In the genomic region with DNA sequence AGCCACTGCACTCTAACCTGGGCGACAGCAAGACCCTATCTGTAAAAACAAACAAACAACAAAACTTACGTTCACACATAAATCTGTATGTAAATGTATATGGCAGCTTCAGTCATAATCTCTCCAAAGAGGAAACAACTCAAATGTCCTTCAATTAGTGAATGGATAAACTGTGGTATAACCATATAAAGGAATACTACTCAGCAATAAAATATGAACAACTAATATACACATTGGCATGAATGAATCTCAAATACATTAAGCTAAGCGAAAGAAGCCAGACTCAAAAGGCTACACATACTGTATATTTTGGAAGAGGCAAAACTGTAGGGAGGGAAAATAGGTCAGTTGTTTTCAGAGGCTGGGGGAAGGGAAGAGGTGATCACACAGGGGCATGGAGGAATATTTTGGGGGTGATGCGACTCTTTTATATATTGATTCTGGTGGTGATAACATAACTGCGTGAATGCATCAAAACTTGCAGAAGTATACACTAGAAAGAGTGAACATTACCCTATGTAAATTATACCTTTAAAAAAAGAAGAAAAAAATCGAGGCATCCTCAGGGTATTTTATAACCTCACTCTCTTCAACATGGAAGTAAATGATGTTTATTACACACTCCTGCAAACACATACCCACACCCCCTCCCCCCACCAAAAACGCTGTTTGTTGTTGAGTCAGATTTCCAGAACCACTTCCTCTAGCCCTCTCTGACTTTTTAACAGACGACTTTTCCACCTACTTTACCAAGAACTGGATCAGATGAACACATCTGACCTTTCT, we compare ENCODE assay signal across 10 cellular contexts. TPM values are rescaled to one million over a fixed set of nuclear protein-coding genes. Genes with fewer than 3 reads are reported as not detected.
DNase-seq lines count a peak whose midpoint lies in the region; ATAC-seq and TF ChIP-seq lines count a peak whose summit lies in the region.
"Had no signal": no experiment of that assay in that cellular context is flagged by ENCODE, and none has a peak within 500 bp of the region (broad histone marks: within the 10 kb centered on the region; RNA-seq: fewer than 3 reads in every experiment).

No MANE protein-coding gene starts in this region.

- H3K36me3 ChIP-seq in PC-3 (ENCODE audit: low read depth, low read length) (no peaks in the 10 kb centered on the region), hepatocyte (replicated peaks; ENCODE audit: insufficient read depth, low read depth) (no peaks in the 10 kb centered on the region)

- H4K20me1 ChIP-seq in PC-3 (ENCODE audit: low read length) = no peaks in the 10 kb centered on the region
- no peaks in the 10 kb centered on the region for H4K20me1 ChIP-seq in hepatocyte (ENCODE audit: insufficient read depth, poor library complexity, severe bottlenecking)

- peaks cover 23% of the 10 kb centered on the region for H3K4me1 Mint-ChIP-seq in activated naive CD4-positive, alpha-beta T cell treated with anti-CD3 and anti-CD28 coated beads, Interleukin-2, amount 10 ng/mL, durations not matched to agents 7 days and 5 days
- H3K4me1 Mint-ChIP-seq in osteocyte (ENCODE audit: unreplicated experiment) = peaks cover 17% of the 10 kb centered on the region
- H3K4me1 Mint-ChIP-seq: memory B cell had no signal

- H3K4me2 ChIP-seq in PC-3 (ENCODE audit: low read length) = peak overlapping the region; percentile 66
- H3K4me2 ChIP-seq in hepatocyte = no peak overlapping the region

- H3F3A ChIP-seq in PC-3 (ENCODE audit: low read length, unreplicated experiment) = no peaks in the 10 kb centered on the region

- no peak for TF ChIP-seq CTCF in PC-3 (conservative IDR thresholded peaks at IDR 0.05; ENCODE audit: low read depth, low read length)
- no peak for TF ChIP-seq CTCF in hepatocyte (IDR thresholded peaks at IDR 0.05; ENCODE audit: poor library complexity)
- no peak for TF ChIP-seq CTCF in osteocyte (IDR thresholded peaks at IDR 0.05)

- H3K9me3 ChIP-seq in PC-3 (ENCODE audit: low read length) (no peaks in the 10 kb centered on the region), hepatocyte (ENCODE audit: low read depth) (no peaks in the 10 kb centered on the region)

- intact Hi-C loops in PC-3 (cut with micrococcal nuclease) = no loop called here
- intact Hi-C loops in Right ventricle myocardium inferior (cut with DNase I) = no loop called here

- H3K27me3 Mint-ChIP-seq in activated naive CD4-positive, alpha-beta T cell treated with anti-CD3 and anti-CD28 coated beads, Interleukin-2, amount 10 ng/mL, durations not matched to agents 7 days and 5 days = peaks cover 32% of the 10 kb centered on the region
- peaks cover 3% of the 10 kb centered on the region for H3K27me3 Mint-ChIP-seq in osteocyte (ENCODE audit: unreplicated experiment)

- H3K4me3 Mint-ChIP-seq in activated naive CD4-positive, alpha-beta T cell treated with anti-CD3 and anti-CD28 coated beads, Interleukin-2, amount 10 ng/mL, durations not matched to agents 7 days and 5 days = no peak overlapping the region
- no peak overlapping the region for H3K4me3 Mint-ChIP-seq in osteocyte (ENCODE audit: unreplicated experiment)
- H3K4me3 Mint-ChIP-seq: memory B cell had no signal

- H3K9ac ChIP-seq in PC-3 (ENCODE audit: low read length) = peak overlapping the region; percentile 70

- peak overlapping the region; percentile 94 for H3K27ac ChIP-seq in PC-3 (ENCODE audit: low read length)
- H3K27ac ChIP-seq in hepatocyte = no peak overlapping the region

- no peaks in the 10 kb centered on the region for H3K36me3 Mint-ChIP-seq in activated naive CD4-positive, alpha-beta T cell treated with anti-CD3 and anti-CD28 coated beads, Interleukin-2, amount 10 ng/mL, durations not matched to agents 7 days and 5 days
- H3K36me3 Mint-ChIP-seq in osteocyte (ENCODE audit: unreplicated experiment) = no peaks in the 10 kb centered on the region
- H3K36me3 Mint-ChIP-seq: memory B cell had no signal

- H2AFZ ChIP-seq in PC-3 (ENCODE audit: low read length) = no peak overlapping the region
- no peak overlapping the region for H2AFZ ChIP-seq in hepatocyte

- H3K9me2 ChIP-seq in PC-3 (replicated peaks; ENCODE audit: low read length) (no peaks in the 10 kb centered on the region), hepatocyte (replicated peaks; ENCODE audit: insufficient read depth) (no peaks in the 10 kb centered on the region)

- peak overlapping the region; percentile 8; the same call in 1 of the 2 replicates for H3K4me3 ChIP-seq in PC-3 (ENCODE audit: low read length)
- no peak overlapping the region for H3K4me3 ChIP-seq in hepatocyte

- H3K9me3 Mint-ChIP-seq in activated naive CD4-positive, alpha-beta T cell treated with anti-CD3 and anti-CD28 coated beads, Interleukin-2, amount 10 ng/mL, durations not matched to agents 7 days and 5 days = no peaks in the 10 kb centered on the region
- no peaks in the 10 kb centered on the region for H3K9me3 Mint-ChIP-seq in osteocyte (ENCODE audit: unreplicated experiment)
- H3K9me3 Mint-ChIP-seq: memory B cell had no signal

- ATAC-seq in PC-3 = peak; percentile 65
- no peak for ATAC-seq in HG02852 (IDR thresholded peaks at IDR 0.05; ENCODE audit: unreplicated experiment)
- no peak for ATAC-seq in Right ventricle myocardium inferior

- H3K27me3 ChIP-seq in PC-3 (ENCODE audit: low read length) = no peaks in the 10 kb centered on the region
- H3K27me3 ChIP-seq in hepatocyte = no peaks in the 10 kb centered on the region

- peak; percentile 54 for DNase-seq in GM04504 (ENCODE audit: low read depth)
- peak; percentile 90 for DNase-seq in PC-3
- DNase-seq in activated naive CD4-positive, alpha-beta T cell treated with anti-CD3 and anti-CD28 coated beads, Interleukin-2, amount 10 ng/mL, durations not matched to agents 7 days and 5 days = peak; percentile 73
- peak; percentile 88 for DNase-seq in renal cortical epithelial cell (ENCODE audit: low read depth)
- DNase-seq in hepatocyte (ENCODE audit: low spot score) = no peak
- DNase-seq in osteocyte (ENCODE audit: extremely low spot score, unreplicated experiment) = no peak
- DNase-seq in Right ventricle myocardium inferior (ENCODE audit: missing footprints) = no peak
- DNase-seq: cerebellar nuclear complex had no signal

- H3K4me1 ChIP-seq in PC-3 (ENCODE audit: insufficient read depth, low read length) = peaks cover 58% of the 10 kb centered on the region
- peaks cover 7% of the 10 kb centered on the region for H3K4me1 ChIP-seq in hepatocyte (ENCODE audit: insufficient read depth)

- H3K79me2 ChIP-seq in PC-3 (ENCODE audit: low read length) (no peaks in the 10 kb centered on the region), hepatocyte (no peaks in the 10 kb centered on the region)

- no TSS peak for BruUV-seq in PC-3 (replicated peaks; lab: Mats Ljungman, UMichigan)

- POLR2A ChIA-PET in PC-3 (lab: Charles Lee; ENCODE audit: unreplicated experiment) = no interaction called here

- peak overlapping the region; percentile 53 for H3K27ac Mint-ChIP-seq in activated naive CD4-positive, alpha-beta T cell treated with anti-CD3 and anti-CD28 coated beads, Interleukin-2, amount 10 ng/mL, durations not matched to agents 7 days and 5 days
- no peak overlapping the region for H3K27ac Mint-ChIP-seq in osteocyte (ENCODE audit: unreplicated experiment)
- H3K27ac Mint-ChIP-seq: memory B cell had no signal

- CTCF ChIA-PET in PC-3 (lab: Charles Lee) = no interaction called here
- CTCF ChIA-PET in activated naive CD4-positive, alpha-beta T cell treated with anti-CD3 and anti-CD28 coated beads, Interleukin-2, amount 10 ng/mL, durations not matched to agents 7 days and 5 days (lab: Charles Lee) = interaction anchor here (0.7 to 1.7 kb wide), 3 partner anchors 21 to 45 kb away, joined by 4 to 6 read pairs (median 5); no protein-coding TSS in a partner anchor

- WGBS in hepatocyte (ENCODE audit: low lambda C conversion rate, missing lambda C conversion rate) = 11% methylated on average over 8 of the region's 8 CpGs

RNA-seq across cellular contexts. Expression of a gene that starts 18.0 kb away (rescaled TPM):
- total RNA-seq in PC-3 (2014; rRNA removed) (59.3 and 82.4 TPM in 2 replicates), renal cortical epithelial cell (20.5 and 54.1 TPM in 2 replicates), hepatocyte (14.5 and 25.8 TPM in 2 replicates), osteocyte (14.5 and 14.8 TPM in 2 replicates), Right ventricle myocardium inferior (2.3 TPM)
- 45.0 and 51.1 TPM in 2 replicates for polyA plus RNA-seq in hepatocyte

Comparison
In these comparisons a context has a peak if more than half of its experiments do, and no peak if none do; other contexts are left out.
1. DNase-seq: peak in GM04504 (single experiment), PC-3 (single experiment), activated naive CD4-positive, alpha-beta T cell treated with anti-CD3 and anti-CD28 coated beads, Interleukin-2, amount 10 ng/mL, durations not matched to agents 7 days and 5 days (single experiment) and renal cortical epithelial cell (single experiment); none in hepatocyte (single experiment), osteocyte (single experiment) and Right ventricle myocardium inferior (single experiment).